8 cellular contexts compared by ENCODE assay signal in genomic region chr1:51758310-51758709, GRCh38.
"Had no signal": no experiment of that assay in that cellular context is flagged by ENCODE, and none has a peak within 500 bp of the region (broad histone marks: within the 10 kb centered on the region; RNA-seq: fewer than 3 reads in every experiment).

No MANE protein-coding gene starts in this region.

- ATAC-seq: HCT116, HepG2 had no signal

- DNase-seq: GM23248, GOT3, H7, HFFc6 had no signal

- H2AFZ ChIP-seq: GM23248 had no signal

- H3K27ac ChIP-seq: GM23248, HL-60 had no signal

- H3K9me3 ChIP-seq: HAP-1 had no signal

- H3K4me3 ChIP-seq: GM23248, HAP-1 had no signal

- H3K4me1 ChIP-seq: HAP-1 had no signal

- H3K9ac ChIP-seq: GM23248 had no signal
